11 cellular contexts compared by ENCODE assay signal in genomic region chr3:42099020-42099765, GRCh38. TPM values are rescaled to one million over a fixed set of nuclear protein-coding genes. Genes with fewer than 3 reads are reported as not detected.
DNase-seq lines count a peak whose midpoint lies in the region; ATAC-seq and TF ChIP-seq lines count a peak whose summit lies in the region.
"Had no signal": no experiment of that assay in that cellular context is flagged by ENCODE, and none has a peak within 500 bp of the region (broad histone marks: within the 10 kb centered on the region; RNA-seq: fewer than 3 reads in every experiment).

No MANE protein-coding gene starts in this region.

- H3K27me3 ChIP-seq in osteoblast (ENCODE audit: insufficient read depth, low read length): no peaks in the 10 kb centered on the region

- peaks cover 11% of the 10 kb centered on the region for H3K36me3 ChIP-seq in osteoblast (ENCODE audit: insufficient read depth, low read length)

- peaks cover 5% of the 10 kb centered on the region for H3K27me3 Mint-ChIP-seq in endothelial cell (ENCODE audit: unreplicated experiment)
- H3K27me3 Mint-ChIP-seq in activated CD8-positive, alpha-beta memory T cell treated with anti-CD3 and anti-CD28 coated beads, Interleukin-2, amount 10 ng/mL, durations not matched to agents 7 days and 5 days: no peaks in the 10 kb centered on the region
- H3K27me3 Mint-ChIP-seq: activated naive CD8-positive, alpha-beta T cell treated with anti-CD3 and anti-CD28 coated beads, Interleukin-2, amount 10 ng/mL, durations not matched to agents 7 days and 5 days; natural killer cell treated with Interleukin-12 subunit alpha and Interleukin-12 subunit beta and Interleukin-15 and Interleukin-18, amount 100 ng/mL, for 72 hours had no signal

- H2AFZ ChIP-seq in osteoblast (ENCODE audit: low read length): no peak overlapping the region

- TF ChIP-seq CTCF in endothelial cell (IDR thresholded peaks at IDR 0.05; ENCODE audit: unreplicated experiment): no peak
- no peak for TF ChIP-seq CTCF in osteoblast (IDR thresholded peaks at IDR 0.05; ENCODE audit: extremely low read depth, low read depth, low read length)

- H3K9me3 ChIP-seq in osteoblast (ENCODE audit: low read depth, low read length): no peaks in the 10 kb centered on the region

- peaks cover 37% of the 10 kb centered on the region for H3K4me1 Mint-ChIP-seq in endothelial cell (ENCODE audit: unreplicated experiment)
- H3K4me1 Mint-ChIP-seq in activated CD8-positive, alpha-beta memory T cell treated with anti-CD3 and anti-CD28 coated beads, Interleukin-2, amount 10 ng/mL, durations not matched to agents 7 days and 5 days: peaks cover 11% of the 10 kb centered on the region

- peaks cover 31% of the 10 kb centered on the region for H3K4me1 ChIP-seq in osteoblast (ENCODE audit: insufficient read depth, low read length)

- peak overlapping the region; percentile 36 for H3K27ac ChIP-seq in osteoblast (ENCODE audit: low read depth, low read length)

- peak overlapping the region; percentile 61 for H3K27ac Mint-ChIP-seq in endothelial cell (ENCODE audit: unreplicated experiment)
- H3K27ac Mint-ChIP-seq in activated CD8-positive, alpha-beta memory T cell treated with anti-CD3 and anti-CD28 coated beads, Interleukin-2, amount 10 ng/mL, durations not matched to agents 7 days and 5 days: no peak overlapping the region
- H3K27ac Mint-ChIP-seq: activated naive CD8-positive, alpha-beta T cell treated with anti-CD3 and anti-CD28 coated beads, Interleukin-2, amount 10 ng/mL, durations not matched to agents 7 days and 5 days; natural killer cell treated with Interleukin-12 subunit alpha and Interleukin-12 subunit beta and Interleukin-15 and Interleukin-18, amount 100 ng/mL, for 72 hours had no signal

- peaks cover 54% of the 10 kb centered on the region for H3K79me2 ChIP-seq in osteoblast (ENCODE audit: insufficient read depth, low read length)

- H3K9me3 Mint-ChIP-seq in endothelial cell (ENCODE audit: unreplicated experiment): no peaks in the 10 kb centered on the region
- H3K9me3 Mint-ChIP-seq in activated CD8-positive, alpha-beta memory T cell treated with anti-CD3 and anti-CD28 coated beads, Interleukin-2, amount 10 ng/mL, durations not matched to agents 7 days and 5 days (ENCODE audit: low read depth): no peaks in the 10 kb centered on the region
- H3K9me3 Mint-ChIP-seq: activated naive CD8-positive, alpha-beta T cell treated with anti-CD3 and anti-CD28 coated beads, Interleukin-2, amount 10 ng/mL, durations not matched to agents 7 days and 5 days; natural killer cell treated with Interleukin-12 subunit alpha and Interleukin-12 subunit beta and Interleukin-15 and Interleukin-18, amount 100 ng/mL, for 72 hours had no signal

- H3K4me2 ChIP-seq in osteoblast (ENCODE audit: insufficient read depth, low read length): no peak overlapping the region

- ATAC-seq in HG03354 (IDR thresholded peaks at IDR 0.05; ENCODE audit: poor library complexity, severe bottlenecking, unreplicated experiment): peak; percentile 14
- no peak for ATAC-seq in activated CD8-positive, alpha-beta memory T cell treated with anti-CD3 and anti-CD28 coated beads, Interleukin-2, amount 10 ng/mL, durations not matched to agents 7 days and 5 days

- H4K20me1 ChIP-seq in osteoblast (ENCODE audit: insufficient read depth, low read length): no peaks in the 10 kb centered on the region

- H3K36me3 Mint-ChIP-seq in endothelial cell (ENCODE audit: low read depth, unreplicated experiment): peaks cover 1% of the 10 kb centered on the region
- H3K36me3 Mint-ChIP-seq in activated CD8-positive, alpha-beta memory T cell treated with anti-CD3 and anti-CD28 coated beads, Interleukin-2, amount 10 ng/mL, durations not matched to agents 7 days and 5 days: peaks cover 12% of the 10 kb centered on the region
- H3K36me3 Mint-ChIP-seq: activated naive CD8-positive, alpha-beta T cell treated with anti-CD3 and anti-CD28 coated beads, Interleukin-2, amount 10 ng/mL, durations not matched to agents 7 days and 5 days; natural killer cell treated with Interleukin-12 subunit alpha and Interleukin-12 subunit beta and Interleukin-15 and Interleukin-18, amount 100 ng/mL, for 72 hours had no signal

- CTCF ChIA-PET in activated CD8-positive, alpha-beta memory T cell treated with anti-CD3 and anti-CD28 coated beads, Interleukin-2, amount 10 ng/mL, durations not matched to agents 7 days and 5 days (lab: Charles Lee): interaction anchor here (0.6 to 3.1 kb wide), 29 partner anchors 8 to 1908 kb away, joined by 3 to 17 read pairs (median 4); partner anchors contain the start of genes TRAK1 and ULK4

- DNase-seq in AG20443 (ENCODE audit: low spot score) (peak; percentile 21), endothelial cell (ENCODE audit: low spot score) (no peak), osteoblast (ENCODE audit: insufficient read length, low spot score, missing footprints) (no peak), NCI-H146 (lab: John Stamatoyannopoulos, UW) (no peak), epidermal melanocyte (ENCODE audit: insufficient read length, low spot score) (no peak), GM19240 (ENCODE audit: insufficient read length, low spot score) (no peak)
- DNase-seq in activated CD8-positive, alpha-beta memory T cell treated with anti-CD3 and anti-CD28 coated beads, Interleukin-2, amount 10 ng/mL, durations not matched to agents 7 days and 5 days: no peak
- DNase-seq: GOT3 had no signal

- no peak overlapping the region for H3K4me3 Mint-ChIP-seq in endothelial cell (ENCODE audit: unreplicated experiment)
- no peak overlapping the region for H3K4me3 Mint-ChIP-seq in activated CD8-positive, alpha-beta memory T cell treated with anti-CD3 and anti-CD28 coated beads, Interleukin-2, amount 10 ng/mL, durations not matched to agents 7 days and 5 days
- H3K4me3 Mint-ChIP-seq: activated naive CD8-positive, alpha-beta T cell treated with anti-CD3 and anti-CD28 coated beads, Interleukin-2, amount 10 ng/mL, durations not matched to agents 7 days and 5 days; natural killer cell treated with Interleukin-12 subunit alpha and Interleukin-12 subunit beta and Interleukin-15 and Interleukin-18, amount 100 ng/mL, for 72 hours had no signal

- H3K4me3 ChIP-seq in osteoblast (ENCODE audit: insufficient read depth, low read length): no peak overlapping the region

RNA-seq across cellular contexts. Expression of gene TRAK1, which starts 8.0 kb away (rescaled TPM):
- 48.2 TPM for total RNA-seq in endothelial cell (ENCODE audit: unreplicated experiment)
- 60.4 and 65.7 TPM in 2 replicates for total RNA-seq in osteoblast
- total RNA-seq in activated CD8-positive, alpha-beta memory T cell treated with anti-CD3 and anti-CD28 coated beads, Interleukin-2, amount 10 ng/mL, durations not matched to agents 7 days and 5 days: 10 to 100 TPM; 27.3 to 31.1 TPM
